10 cellular contexts compared by ENCODE assay signal in the genomic region with DNA sequence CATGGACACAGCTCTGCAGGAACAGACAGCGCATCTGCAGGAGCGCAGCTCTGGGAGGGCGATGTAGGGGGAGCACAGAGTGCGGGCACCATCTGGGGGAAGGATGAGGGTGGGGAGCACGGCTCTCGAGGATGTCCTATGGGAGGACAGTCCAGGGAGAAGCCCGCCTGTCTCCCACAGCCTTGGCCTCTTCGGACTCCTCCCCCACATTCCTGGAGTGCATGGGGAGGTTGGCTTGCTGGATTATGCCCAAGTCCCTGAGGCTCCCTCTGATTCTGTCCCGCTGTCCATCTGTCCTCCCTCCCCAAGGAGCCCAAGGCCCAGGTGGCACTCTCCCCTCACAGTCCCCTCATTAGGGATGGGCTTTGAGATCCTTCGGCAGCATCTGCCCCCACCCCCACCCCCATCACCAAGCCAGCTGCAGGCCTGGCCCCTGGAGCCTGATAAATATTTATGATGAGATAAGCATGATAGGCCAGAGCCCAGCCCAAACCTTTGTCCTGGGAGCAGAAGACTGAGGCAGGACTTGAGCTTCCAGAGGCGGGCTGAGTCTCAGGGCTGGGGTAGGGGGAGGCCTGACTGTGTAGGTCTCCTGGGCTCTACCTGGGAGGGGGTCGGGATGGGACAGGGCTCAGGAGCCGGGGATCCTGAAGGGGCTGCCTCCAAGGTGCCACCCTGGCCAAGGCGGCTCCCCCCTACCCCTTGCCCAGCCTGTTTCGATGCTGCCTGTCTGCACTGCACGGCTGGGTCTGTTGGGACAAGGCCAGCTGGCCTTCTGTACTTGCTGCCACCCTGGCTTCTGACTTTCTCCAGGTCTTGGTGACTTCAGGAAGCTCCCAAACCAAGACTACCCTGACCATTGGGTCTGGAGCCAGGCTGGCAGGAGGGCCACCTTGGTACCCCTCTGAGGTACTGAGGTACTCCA. TPM values are rescaled to one million over a fixed set of nuclear protein-coding genes. Genes with fewer than 3 reads are reported as not detected.
A peak's percentile ranks its signal among the peaks of the same experiment; 100 is the strongest.
DNase-seq lines count a peak whose midpoint lies in the region; ATAC-seq and TF ChIP-seq lines count a peak whose summit lies in the region.
"Had no signal": no experiment of that assay in that cellular context is flagged by ENCODE, and none has a peak within 500 bp of the region (broad histone marks: within the 10 kb centered on the region; RNA-seq: fewer than 3 reads in every experiment).

No MANE protein-coding gene starts in this region.

- no peak for TF ChIP-seq EP300 in sigmoid colon (IDR thresholded peaks at IDR 0.05)

- H3K9me3 Mint-ChIP-seq in CD14-positive monocyte: no peaks in the 10 kb centered on the region
- no peaks in the 10 kb centered on the region for H3K9me3 Mint-ChIP-seq in neural crest cell
- H3K9me3 Mint-ChIP-seq in activated CD4-positive, alpha-beta memory T cell treated with anti-CD3 and anti-CD28 coated beads for 36 hours: no peaks in the 10 kb centered on the region

- H3K27me3 ChIP-seq in IMR-90 (ENCODE audit: control insufficient read depth, insufficient read depth, low read length) (peaks cover 3% of the 10 kb centered on the region; the same call in 1 of the 2 replicates), sigmoid colon (no peaks in the 10 kb centered on the region)

- H4K91ac ChIP-seq in IMR-90 (ENCODE audit: insufficient read depth, low read depth, low read length): peak overlapping the region; percentile 85

- no peaks in the 10 kb centered on the region for H3K4me1 Mint-ChIP-seq in CD14-positive monocyte
- H3K4me1 Mint-ChIP-seq in neural crest cell: peaks cover 9% of the 10 kb centered on the region
- H3K4me1 Mint-ChIP-seq in activated CD4-positive, alpha-beta memory T cell treated with anti-CD3 and anti-CD28 coated beads for 36 hours (ENCODE audit: low read depth): no peaks in the 10 kb centered on the region

- 0 out of 2 replicates have a peak, but pooled peaks cover 8% of the 10 kb centered on the region for H4K20me1 ChIP-seq in IMR-90 (ENCODE audit: insufficient read depth, low read length)

- H3K36me3 Mint-ChIP-seq in CD14-positive monocyte: peaks cover 0 to 11% of the 10 kb centered on the region in 2 donors
- H3K36me3 Mint-ChIP-seq in neural crest cell (ENCODE audit: low read depth): no peaks in the 10 kb centered on the region
- H3K36me3 Mint-ChIP-seq in activated CD4-positive, alpha-beta memory T cell treated with anti-CD3 and anti-CD28 coated beads for 36 hours: no peaks in the 10 kb centered on the region

- dilution Hi-C loops in IMR-90 (cut with HindIII; ENCODE audit: low sequenced_read_pairs, unreplicated experiment): no loop called here

- peak overlapping the region; percentile 73 for H3K14ac ChIP-seq in IMR-90 (replicated peaks; ENCODE audit: low read depth, low read length)

- peak overlapping the region; percentile 79 for H3K18ac ChIP-seq in IMR-90 (ENCODE audit: low read depth, low read length)

- H3K27ac ChIP-seq in IMR-90 (ENCODE audit: insufficient read depth, low read length): peak overlapping the region; percentile 70
- H3K27ac ChIP-seq in sigmoid colon: no peak overlapping the region
- H3K27ac ChIP-seq: SK-N-MC had no signal

- H3K4me1 ChIP-seq in IMR-90 (ENCODE audit: control insufficient read depth, insufficient read depth, low read length) (peaks cover 31% of the 10 kb centered on the region), sigmoid colon (peaks cover 0 to 38% (median 36%) of the 10 kb centered on the region in 4 donors)

- H3K4me3 Mint-ChIP-seq in CD14-positive monocyte (no peak overlapping the region), neural crest cell (peak overlapping the region; percentile 74)
- no peak overlapping the region for H3K4me3 Mint-ChIP-seq in activated CD4-positive, alpha-beta memory T cell treated with anti-CD3 and anti-CD28 coated beads for 36 hours

- no peak for TF ChIP-seq RAD21 in IMR-90 (IDR thresholded peaks at IDR 0.05; ENCODE audit: low read length)

- H2BK20ac ChIP-seq in IMR-90 (ENCODE audit: low read depth, low read length): peak overlapping the region; percentile 77

- intact Hi-C loops in CD14-positive monocyte (cut with micrococcal nuclease): no loop called here
- intact Hi-C loops in IMR-90 (cut with micrococcal nuclease): no loop called here
- intact Hi-C loops in sigmoid colon (cut with DNase I): no loop called here
- intact Hi-C loops in activated CD4-positive, alpha-beta memory T cell treated with anti-CD3 and anti-CD28 coated beads for 36 hours (cut with micrococcal nuclease): no loop called here

- H3K36me3 ChIP-seq in IMR-90 (ENCODE audit: control insufficient read depth, insufficient read depth, low read length) (no peaks in the 10 kb centered on the region), sigmoid colon (no peaks in the 10 kb centered on the region)

- in situ Hi-C loops in IMR-90 (cut with MboI; ENCODE audit: low sequenced_read_pairs): no loop called here

- peak overlapping the region; percentile 62; the same call in 2 of the 3 replicates for H2BK15ac ChIP-seq in IMR-90 (ENCODE audit: low read depth, low read length)

- peak overlapping the region; percentile 21; the same call in 1 of the 2 replicates for H3K9ac ChIP-seq in IMR-90 (ENCODE audit: low read depth, low read length)

- peak overlapping the region; percentile 43 for H3K4me2 ChIP-seq in IMR-90 (ENCODE audit: low read depth, low read length)

- POLR2A ChIA-PET in IMR-90 (lab: Charles Lee; ENCODE audit: unreplicated experiment): interaction anchor here (0.7 kb wide), 1 partner anchor 183 kb away, joined by 3 read pairs; no protein-coding TSS in a partner anchor
- POLR2A ChIA-PET in activated CD4-positive, alpha-beta memory T cell treated with anti-CD3 and anti-CD28 coated beads for 36 hours (lab: Charles Lee): no interaction called here

- H3K4me3 ChIP-seq in IMR-90 (ENCODE audit: insufficient read depth, low read depth, low read length) (no peak overlapping the region), sigmoid colon (no peak overlapping the region)
- H3K4me3 ChIP-seq: SK-N-MC had no signal

- no peak for TF ChIP-seq CTCF in CD14-positive monocyte (IDR thresholded peaks at IDR 0.05)
- no peak for TF ChIP-seq CTCF in IMR-90 (conservative IDR thresholded peaks at IDR 0.05; ENCODE audit: low read depth, low read length)
- TF ChIP-seq CTCF in neural crest cell (conservative IDR thresholded peaks at IDR 0.05): no peak
- no peak for TF ChIP-seq CTCF in sigmoid colon (IDR thresholded peaks at IDR 0.05)

- peak overlapping the region; percentile 82 for H4K5ac ChIP-seq in IMR-90 (ENCODE audit: low read depth, low read length)

- no peaks in the 10 kb centered on the region for H3K9me3 ChIP-seq in IMR-90 (ENCODE audit: control insufficient read depth, insufficient read depth, low read length)
- H3K9me3 ChIP-seq in sigmoid colon: no peaks in the 10 kb centered on the region

- WGBS in IMR-90 (ENCODE audit: extremely low coverage in 2 of 2, insufficient read length in 1 of 2), 2 experiments: 40% methylated on average over 2 of the region's 16 CpGs; no CpG with 5 or more reads in 1 of the 2 experiments
- WGBS in sigmoid colon, 2 donors: 77 to 79% methylated on average over 16 of the region's 16 CpGs

- H3K27ac Mint-ChIP-seq in CD14-positive monocyte (no peak overlapping the region), neural crest cell (ENCODE audit: unreplicated experiment) (no peak overlapping the region)
- no peak overlapping the region for H3K27ac Mint-ChIP-seq in activated CD4-positive, alpha-beta memory T cell treated with anti-CD3 and anti-CD28 coated beads for 36 hours

- peak overlapping the region; percentile 39; the same call in 1 of the 2 replicates for H3K23ac ChIP-seq in IMR-90 (ENCODE audit: low read depth, low read length)

- H3K27me3 Mint-ChIP-seq in CD14-positive monocyte (ENCODE audit: low read depth in 3 of 3) (peaks cover 3 to 7% (median 4%) of the 10 kb centered on the region in 3 donors), neural crest cell (ENCODE audit: low read depth) (peaks cover 2% of the 10 kb centered on the region)
- H3K27me3 Mint-ChIP-seq in activated CD4-positive, alpha-beta memory T cell treated with anti-CD3 and anti-CD28 coated beads for 36 hours: no peaks in the 10 kb centered on the region

- DNase-seq in CD14-positive monocyte (ENCODE audit: low spot score) (peak; percentile 38), IMR-90 (peak; percentile 45), ecto neural progenitor cell (ENCODE audit: low spot score) (peak; percentile 60), neural crest cell (ENCODE audit: low read depth, low spot score) (no peak), sigmoid colon (no peak), COR-L47 (lab: John Stamatoyannopoulos, UW) (no peak), GM19240 (ENCODE audit: insufficient read length, low spot score) (no peak)
- no peak for DNase-seq in activated CD4-positive, alpha-beta memory T cell treated with anti-CD3 and anti-CD28 coated beads for 36 hours
- DNase-seq: NCI-H2081 had no signal

- peak; percentile 64 for ATAC-seq in IMR-90 (ENCODE audit: low read depth)

- peaks cover 0 to 7% of the 10 kb centered on the region in 2 experiments; a peak in 1 of 4 replicates for H3K79me1 ChIP-seq in IMR-90 (ENCODE audit: low read depth in 1 of 2, low read length in 2 of 2)

- peak overlapping the region; percentile 90 for H2BK120ac ChIP-seq in IMR-90 (ENCODE audit: low read depth, low read length)

- H3K56ac ChIP-seq in IMR-90 (ENCODE audit: extremely low read depth, insufficient read depth, low read length): no peak overlapping the region

- BruUV-seq in IMR-90 (replicated peaks; lab: Mats Ljungman, UMichigan): no TSS peak

- peaks cover 20% of the 10 kb centered on the region; the same call in 1 of the 2 replicates for H3K9me1 ChIP-seq in IMR-90 (ENCODE audit: insufficient read depth, low read length)

- TF ChIP-seq POLR2A in IMR-90 (IDR thresholded peaks at IDR 0.05; ENCODE audit: low read depth, low read length) (no peak), sigmoid colon (IDR thresholded peaks at IDR 0.05) (no peak)

- H2AFZ ChIP-seq in IMR-90 (replicated peaks; ENCODE audit: low read length, poor library complexity): peak overlapping the region; percentile 58

- H2AK9ac ChIP-seq in IMR-90 (replicated peaks; ENCODE audit: low read depth, low read length, poor library complexity): peak overlapping the region; percentile 21

- peak overlapping the region; percentile 64 for H2BK5ac ChIP-seq in IMR-90 (ENCODE audit: low read depth, low read length, poor library complexity, severe bottlenecking)

- peak overlapping the region; percentile 61 to 77; a peak in 3 of 4 replicates for H4K8ac ChIP-seq in IMR-90 (ENCODE audit: low read depth in 2 of 2, low read length in 2 of 2)

- CTCF ChIA-PET in IMR-90 (lab: Yijun Ruan, JAX): interaction anchor here (0.7 to 1.0 kb wide), 2 partner anchors 62 to 68 kb away, joined by 3 read pairs; no protein-coding TSS in a partner anchor
- CTCF ChIA-PET in activated CD4-positive, alpha-beta memory T cell treated with anti-CD3 and anti-CD28 coated beads for 36 hours (lab: Charles Lee): no interaction called here

- peak overlapping the region; percentile 88 for H3K4ac ChIP-seq in IMR-90 (ENCODE audit: low read depth, low read length)

- H2AK5ac ChIP-seq in IMR-90 (ENCODE audit: low read depth, low read length): peak overlapping the region; percentile 74

RNA-seq across cellular contexts. Expression of gene SEMA3F, which starts 28.6 kb away (rescaled TPM):
- polyA plus RNA-seq in CD14-positive monocyte (not detected), IMR-90 (2012; rRNA removed) (23.3 and 26.7 TPM in 2 replicates), sigmoid colon (10 to 100 TPM in 1 of 3 donors, 1 to 10 TPM in 1, under 1 TPM in 1; 0.60 to 12.3 (median 1.2) TPM)
- total RNA-seq in IMR-90 (2012; rRNA removed) (7.3 and 9.2 TPM in 2 replicates), neural crest cell (4.2 and 5.8 TPM in 2 replicates), sigmoid colon (10 to 100 TPM in 1 of 4 donors, 1 to 10 TPM in 3; 5.1 to 11.4 (median 8.0) TPM)
- 18.0 and 30.3 TPM in 2 replicates for polyA plus RNA-seq in IMR-90 (2012; cell fraction: cytosol; rRNA removed)
- polyA plus RNA-seq in IMR-90 (2012; cell fraction: nucleus; rRNA removed; ENCODE audit: low replicate concordance): 18.6 and 46.8 TPM in 2 replicates
- total RNA-seq in activated CD4-positive, alpha-beta memory T cell treated with anti-CD3 and anti-CD28 coated beads for 36 hours: under 1 TPM; 0.17 to 0.19 TPM

RNA-seq across cellular contexts. Expression of gene RBM5, which starts 37.8 kb away (rescaled TPM):
- polyA plus RNA-seq in CD14-positive monocyte: 10 to 100 TPM in 1 of 2 donors, 1 to 10 TPM in 1; 9.7 to 18.5 TPM
- 121 and 122 TPM in 2 replicates for total RNA-seq in IMR-90 (2012; rRNA removed)
- 143 and 155 TPM in 2 replicates for polyA plus RNA-seq in IMR-90 (2012; rRNA removed)
- polyA plus RNA-seq in IMR-90 (2012; cell fraction: cytosol; rRNA removed): 28.3 and 37.6 TPM in 2 replicates
- polyA plus RNA-seq in IMR-90 (2012; cell fraction: nucleus; rRNA removed; ENCODE audit: low replicate concordance): 374 and 1,169 TPM in 2 replicates
- total RNA-seq in neural crest cell: 193 and 213 TPM in 2 replicates
- 100 to 1,000 TPM; 149 to 294 (median 176) TPM for total RNA-seq in sigmoid colon
- polyA plus RNA-seq in sigmoid colon: 10 to 100 TPM; 19.4 to 96.4 (median 33.6) TPM
- total RNA-seq in activated CD4-positive, alpha-beta memory T cell treated with anti-CD3 and anti-CD28 coated beads for 36 hours: 100 to 1,000 TPM in 1 of 2 experiments, 10 to 100 TPM in 1; 95.2 to 107 TPM

Comparison
In these comparisons a context has a peak if more than half of its experiments do, and no peak if none do; other contexts are left out.
1. DNase-seq: peak in CD14-positive monocyte (single experiment), IMR-90 (single experiment) and ecto neural progenitor cell (single experiment); none in neural crest cell (single experiment), sigmoid colon (single experiment), COR-L47 (single experiment), activated CD4-positive, alpha-beta memory T cell treated with anti-CD3 and anti-CD28 coated beads for 36 hours (single experiment) and GM19240 (single experiment).